Comparison of ENCODE assay signal across 1 cellular context in the genomic region with DNA sequence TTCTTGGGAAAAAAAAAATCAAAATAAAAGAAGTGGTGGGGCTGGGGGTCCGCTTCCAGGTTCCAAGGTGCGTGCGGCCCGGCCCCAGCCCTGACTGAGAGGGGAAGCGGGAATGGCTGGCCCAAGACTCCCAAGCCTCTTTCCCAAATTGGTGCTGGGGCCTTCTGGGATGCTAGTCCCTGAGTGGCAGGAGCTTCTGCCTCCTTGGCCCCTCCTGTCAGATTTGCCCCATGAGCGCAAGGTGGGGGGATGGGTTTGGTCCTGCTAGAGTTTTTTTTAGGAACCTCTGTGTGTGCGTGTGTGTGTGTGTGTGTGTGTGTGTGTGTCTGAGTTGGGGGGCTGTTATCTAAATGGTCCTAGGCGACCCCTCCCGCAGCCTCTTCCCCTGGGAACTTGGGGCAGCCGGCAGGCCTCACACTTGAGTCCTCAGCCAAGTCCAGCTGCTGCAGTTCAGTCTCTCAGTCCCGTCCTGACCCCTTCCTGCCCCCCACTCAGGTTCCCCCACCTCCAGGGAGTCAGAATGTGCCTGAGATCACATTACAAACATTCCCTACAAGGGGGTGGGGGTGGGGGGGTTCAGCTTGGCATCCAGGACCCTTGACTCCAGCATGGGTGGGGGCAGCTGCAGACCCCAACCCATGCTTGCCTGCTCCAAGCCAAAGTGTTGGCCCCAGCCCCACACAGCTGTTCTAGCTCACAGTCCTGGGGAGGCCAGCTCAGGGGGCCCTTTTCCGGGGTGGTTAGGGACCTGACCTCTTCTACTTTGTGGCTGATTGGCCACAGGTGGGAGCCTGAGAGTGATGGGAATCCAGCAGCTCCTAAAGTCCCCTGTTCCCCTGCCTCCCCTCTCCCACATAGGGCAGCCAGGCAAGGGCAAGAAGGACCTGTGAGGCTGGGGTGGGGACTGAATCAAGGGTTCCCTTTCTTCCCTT.
TF ChIP-seq lines count a peak whose summit lies in the region.

No MANE protein-coding gene starts in this region.

TF ChIP-seq in SK-N-SH, 30 proteins besides CTCF, POLR2A, EP300 and RAD21 (continued from another document):
- TF ChIP-seq, protein P1, sequence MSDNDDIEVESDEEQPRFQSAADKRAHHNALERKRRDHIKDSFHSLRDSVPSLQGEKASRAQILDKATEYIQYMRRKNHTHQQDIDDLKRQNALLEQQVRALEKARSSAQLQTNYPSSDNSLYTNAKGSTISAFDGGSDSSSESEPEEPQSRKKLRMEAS (IDR thresholded peaks at IDR 0.05; ENCODE audit: low read depth), result no peak
- no peak for TF ChIP-seq FOXJ3 (CRISPR knock-in tag; IDR thresholded peaks at IDR 0.05)
- no peak for TF ChIP-seq FOXM1 (IDR thresholded peaks at IDR 0.05; ENCODE audit: low read depth)
- TF ChIP-seq YY1 (IDR thresholded peaks at IDR 0.05; ENCODE audit: low read depth), result no peak
- no peak for TF ChIP-seq RXRA (IDR thresholded peaks at IDR 0.05; ENCODE audit: borderline replicate concordance, low read depth)
- TF ChIP-seq MEF2A (IDR thresholded peaks at IDR 0.05; ENCODE audit: borderline replicate concordance, low read depth), result no peak
- TF ChIP-seq FOSL2 (IDR thresholded peaks at IDR 0.05; ENCODE audit: borderline replicate concordance, low read depth), result no peak
- no peak for TF ChIP-seq SMC3 (IDR thresholded peaks at IDR 0.05; ENCODE audit: low read depth, low read length)
- no peak for TF ChIP-seq NFIC (IDR thresholded peaks at IDR 0.05; ENCODE audit: borderline replicate concordance)
- no peak for TF ChIP-seq CHD2 (IDR thresholded peaks at IDR 0.05; ENCODE audit: low read length, partially characterized antibody)
- TF ChIP-seq, protein P2, sequence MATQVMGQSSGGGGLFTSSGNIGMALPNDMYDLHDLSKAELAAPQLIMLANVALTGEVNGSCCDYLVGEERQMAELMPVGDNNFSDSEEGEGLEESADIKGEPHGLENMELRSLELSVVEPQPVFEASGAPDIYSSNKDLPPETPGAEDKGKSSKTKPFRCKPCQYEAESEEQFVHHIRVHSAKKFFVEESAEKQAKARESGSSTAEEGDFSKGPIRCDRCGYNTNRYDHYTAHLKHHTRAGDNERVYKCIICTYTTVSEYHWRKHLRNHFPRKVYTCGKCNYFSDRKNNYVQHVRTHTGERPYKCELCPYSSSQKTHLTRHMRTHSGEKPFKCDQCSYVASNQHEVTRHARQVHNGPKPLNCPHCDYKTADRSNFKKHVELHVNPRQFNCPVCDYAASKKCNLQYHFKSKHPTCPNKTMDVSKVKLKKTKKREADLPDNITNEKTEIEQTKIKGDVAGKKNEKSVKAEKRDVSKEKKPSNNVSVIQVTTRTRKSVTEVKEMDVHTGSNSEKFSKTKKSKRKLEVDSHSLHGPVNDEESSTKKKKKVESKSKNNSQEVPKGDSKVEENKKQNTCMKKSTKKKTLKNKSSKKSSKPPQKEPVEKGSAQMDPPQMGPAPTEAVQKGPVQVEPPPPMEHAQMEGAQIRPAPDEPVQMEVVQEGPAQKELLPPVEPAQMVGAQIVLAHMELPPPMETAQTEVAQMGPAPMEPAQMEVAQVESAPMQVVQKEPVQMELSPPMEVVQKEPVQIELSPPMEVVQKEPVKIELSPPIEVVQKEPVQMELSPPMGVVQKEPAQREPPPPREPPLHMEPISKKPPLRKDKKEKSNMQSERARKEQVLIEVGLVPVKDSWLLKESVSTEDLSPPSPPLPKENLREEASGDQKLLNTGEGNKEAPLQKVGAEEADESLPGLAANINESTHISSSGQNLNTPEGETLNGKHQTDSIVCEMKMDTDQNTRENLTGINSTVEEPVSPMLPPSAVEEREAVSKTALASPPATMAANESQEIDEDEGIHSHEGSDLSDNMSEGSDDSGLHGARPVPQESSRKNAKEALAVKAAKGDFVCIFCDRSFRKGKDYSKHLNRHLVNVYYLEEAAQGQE (IDR thresholded peaks at IDR 0.05; ENCODE audit: low read depth, low read length), result no peak
